In genomic region chr17:80036715-80037477, GRCh38 we compare ENCODE assay signal across 8 cellular contexts. TPM values are rescaled to one million over a fixed set of nuclear protein-coding genes. Genes with fewer than 3 reads are reported as not detected.
DNase-seq lines count a peak whose midpoint lies in the region; ATAC-seq and TF ChIP-seq lines count a peak whose summit lies in the region.

No MANE protein-coding gene starts in this region.

- POLR2A ChIA-PET in OCI-LY7 (lab: Charles Lee): no interaction called here

- no TSS peak for BruUV-seq in OCI-LY7 (replicated peaks; lab: Mats Ljungman, UMichigan)

- peak overlapping the region; percentile 71 for H3K4me2 ChIP-seq in OCI-LY7 (ENCODE audit: low read length)

- no peaks in the 10 kb centered on the region for H3K79me2 ChIP-seq in OCI-LY7 (ENCODE audit: insufficient read depth, low read depth, low read length)

- no peaks in the 10 kb centered on the region for H3K36me3 ChIP-seq in OCI-LY7 (ENCODE audit: insufficient read depth, low read length)

- peak overlapping the region; percentile 62 for H3K4me3 ChIP-seq in OCI-LY7 (ENCODE audit: low read depth, low read length, poor library complexity, severe bottlenecking)
- H3K4me3 ChIP-seq in right cardiac atrium (ENCODE audit: low read length): peak overlapping the region; percentile 99

- no peak overlapping the region for H3K27ac ChIP-seq in OCI-LY7 (ENCODE audit: low read depth, low read length, poor library complexity, severe bottlenecking)
- peak overlapping the region; percentile 1 for H3K27ac ChIP-seq in right cardiac atrium (ENCODE audit: low read length)

- no peaks in the 10 kb centered on the region for H3K9me2 ChIP-seq in OCI-LY7 (ENCODE audit: insufficient read depth, low read length)

- H3K27me3 ChIP-seq in right cardiac atrium (ENCODE audit: control insufficient read depth, insufficient read depth): no peaks in the 10 kb centered on the region

- peaks cover 5% of the 10 kb centered on the region for H3K4me1 ChIP-seq in OCI-LY7 (ENCODE audit: insufficient read depth, low read length, poor library complexity, severe bottlenecking)
- peaks cover 2% of the 10 kb centered on the region for H3K4me1 ChIP-seq in right cardiac atrium (ENCODE audit: control insufficient read depth, insufficient read depth, low read length)

- CTCF ChIA-PET in OCI-LY7 (lab: Charles Lee; ENCODE audit: unreplicated experiment): no interaction called here

- no peak overlapping the region for H2AFZ ChIP-seq in OCI-LY7 (ENCODE audit: low read length)

- no peak for TF ChIP-seq CTCF in OCI-LY7 (conservative IDR thresholded peaks at IDR 0.05; ENCODE audit: low read length)

- peak in 5 of 6 experiments; percentile 23 to 59 (median 47) for DNase-seq in stimulated activated naive CD4-positive, alpha-beta T cell (lab: John Stamatoyannopoulos, UW)
- DNase-seq in stimulated activated naive CD4-positive, alpha-beta T cell treated with Interleukin-2 at 50 U/mL for 16 hours (lab: John Stamatoyannopoulos, UW): no peak
- no peak for DNase-seq in OCI-LY7 (ENCODE audit: low spot score)
- peak; percentile 7 for DNase-seq in amniotic epithelial cell (ENCODE audit: low read depth)
- peak in 1 of 3 donors; percentile 75 for DNase-seq in right cardiac atrium
- peak; percentile 39 for DNase-seq in putamen (ENCODE audit: low spot score)
- DNase-seq in NCI-H446 treated with DMSO at 0.1 percent for 48 hours (lab: John Stamatoyannopoulos, UW): no peak

- H3K9me3 ChIP-seq in OCI-LY7 (ENCODE audit: low read length) (no peaks in the 10 kb centered on the region), right cardiac atrium (ENCODE audit: control insufficient read depth, low read length) (no peaks in the 10 kb centered on the region)

- H4K20me1 ChIP-seq in OCI-LY7 (ENCODE audit: insufficient read depth, low read length): no peaks in the 10 kb centered on the region

- ATAC-seq in right cardiac atrium: peak; percentile 17 to 51
- no peak for ATAC-seq in HG03280 (IDR thresholded peaks at IDR 0.05; ENCODE audit: unreplicated experiment)

- WGBS in right cardiac atrium: 1% methylated on average over 52 of the region's 52 CpGs

- intact Hi-C loops in OCI-LY7 (cut with micrococcal nuclease; ENCODE audit: unreplicated experiment): no loop called here
- intact Hi-C loops in right cardiac atrium (cut with DNase I): no loop called here

RNA-seq across cellular contexts. Expression of gene CCDC40, which starts 0.5 kb away (rescaled TPM):
- not detected in 2 replicates for total RNA-seq in OCI-LY7 (2014; rRNA removed; shearing (Covaris generic))
- total RNA-seq in OCI-LY7 (2022) (not detected in 2 replicates), right cardiac atrium (1 to 10 TPM; 6.9 to 10.0 (median 7.9) TPM)
- polyA plus RNA-seq in right cardiac atrium: 4.9 TPM

RNA-seq across cellular contexts. Expression of gene TBC1D16, which starts 1.2 kb away (rescaled TPM):
- 0.38 and 0.41 TPM in 2 replicates for total RNA-seq in OCI-LY7 (2014; rRNA removed; shearing (Covaris generic))
- 0.63 and 0.74 TPM in 2 replicates for total RNA-seq in OCI-LY7 (2022)
- total RNA-seq in right cardiac atrium: 10 to 100 TPM; 18.5 to 27.8 (median 22.1) TPM
- 9.9 TPM for polyA plus RNA-seq in right cardiac atrium

Comparison
In these comparisons a context has a peak if more than half of its experiments do, and no peak if none do; other contexts are left out.
1. DNase-seq: peak in stimulated activated naive CD4-positive, alpha-beta T cell (5 of 6), amniotic epithelial cell (single experiment) and putamen (single experiment); none in stimulated activated naive CD4-positive, alpha-beta T cell treated with Interleukin-2 at 50 U/mL for 16 hours (single experiment), OCI-LY7 (single experiment) and NCI-H446 treated with DMSO at 0.1 percent for 48 hours (single experiment).
2. RNA of gene CCDC40, which starts 0.5 kb away (total RNA-seq): 6.9 to 10.0 TPM in right cardiac atrium; not detected in OCI-LY7; every median in the first group is over 4 times any median in the second.
3. RNA of gene TBC1D16, which starts 1.2 kb away (total RNA-seq): 18.5 to 27.8 TPM in right cardiac atrium; 0.38 to 0.74 TPM in OCI-LY7; every median in the first group is over 10 times any median in the second.